Comparison of ENCODE assay signal across 2 cellular contexts in genomic region chr2:208441951-208442350, GRCh38.
"Had no signal": no experiment of that assay in that cellular context is flagged by ENCODE, and none has a peak within 500 bp of the region (broad histone marks: within the 10 kb centered on the region; RNA-seq: fewer than 3 reads in every experiment).

No MANE protein-coding gene starts in this region.

- DNase-seq: GDM1, GF-D8 had no signal
